ENCODE assay signal across 8 cellular contexts in the genomic region with DNA sequence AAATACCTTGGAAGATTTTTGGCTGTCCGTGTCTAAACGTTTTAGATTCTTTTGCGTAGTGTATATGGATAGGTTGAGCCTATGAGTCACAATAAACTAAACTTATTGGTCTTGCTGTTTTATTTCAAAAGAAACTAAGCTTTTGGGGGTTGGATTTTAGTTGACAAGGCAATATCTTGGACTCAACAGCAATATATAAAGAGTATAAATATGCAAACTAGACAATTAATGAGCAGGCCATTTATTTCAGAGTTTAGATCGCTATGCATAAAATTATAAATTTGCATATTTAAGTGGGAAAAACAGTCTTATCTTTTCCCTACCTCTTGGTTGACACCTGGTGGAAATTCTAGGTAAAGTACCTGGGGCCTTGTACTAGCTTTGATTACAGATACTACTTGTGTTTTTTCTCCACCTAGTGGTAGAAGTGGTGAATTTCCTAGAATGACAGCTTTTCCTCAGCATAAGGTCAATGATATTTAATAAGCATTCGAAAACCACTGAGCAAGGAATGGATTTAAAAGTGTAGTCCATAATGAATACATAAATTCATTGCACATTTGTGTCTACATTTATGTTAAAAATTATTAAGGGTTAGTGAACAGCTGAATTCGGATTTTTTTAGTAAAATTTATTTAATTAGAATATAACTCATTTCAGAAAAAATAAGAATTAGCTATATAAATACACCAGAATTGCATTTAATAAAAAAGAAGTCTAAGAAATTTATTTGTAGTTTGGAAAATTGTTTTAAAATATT. TPM values are rescaled to one million over a fixed set of nuclear protein-coding genes. Genes with fewer than 3 reads are reported as not detected.
DNase-seq lines count a peak whose midpoint lies in the region; ATAC-seq and TF ChIP-seq lines count a peak whose summit lies in the region.

No MANE protein-coding gene starts in this region.

- H3K4me3 ChIP-seq in H7 (ENCODE audit: insufficient read depth, low read depth, low read length) (no peak overlapping the region), NB4 (ENCODE audit: low read depth, low read length) (peak overlapping the region; percentile 88), subcutaneous abdominal adipose tissue (ENCODE audit: low read depth in 1 of 5, low read length in 5 of 5) (peak overlapping the region in 2 of 5 donors; percentile 76 to 81)

- H3K27ac ChIP-seq in subcutaneous abdominal adipose tissue (ENCODE audit: low read depth, low read length), result peak overlapping the region; percentile 89

- H3K9ac ChIP-seq in subcutaneous abdominal adipose tissue (ENCODE audit: low read length in 5 of 5), result peak overlapping the region in 4 of 5 donors; percentile 21 to 97 (median 56)

- H3K27me3 ChIP-seq in H7 (ENCODE audit: control insufficient read depth, insufficient read depth, low read length), result no peaks in the 10 kb centered on the region
- H3K27me3 ChIP-seq in subcutaneous abdominal adipose tissue (ENCODE audit: control insufficient read depth in 5 of 5, insufficient read depth in 4 of 5, low read length in 5 of 5), result no peaks in the 10 kb centered on the region

- H3K4me1 ChIP-seq in subcutaneous abdominal adipose tissue (ENCODE audit: control insufficient read depth in 5 of 5, insufficient read depth in 5 of 5, low read length in 5 of 5), result peaks cover 0 to 17% (median 15%) of the 10 kb centered on the region in 5 donors

- no peak for TF ChIP-seq POLR2A in NB4 (IDR thresholded peaks at IDR 0.05; ENCODE audit: extremely low read depth, insufficient read length)

- DNase-seq in activated CD8-positive, alpha-beta memory T cell treated with anti-CD3 and anti-CD28 coated beads, Interleukin-2, amount 50 U/mL, for 4 hours, result peak; percentile 22
- no peak for DNase-seq in activated CD8-positive, alpha-beta memory T cell treated with anti-CD3 and anti-CD28 coated beads, Interleukin-2, amount 50 U/mL, for 48 hours
- DNase-seq in H7 (peak; percentile 69), NB4 (ENCODE audit: low read depth) (peak; percentile 90), SIG-M5 (lab: John Stamatoyannopoulos, UW) (peak; percentile 66), cerebellar cortex (ENCODE audit: low spot score) (peak; percentile 96), left lobe of liver (ENCODE audit: low spot score) (no peak)

- ATAC-seq in left lobe of liver, result peak; percentile 46

- H3K9me3 ChIP-seq in subcutaneous abdominal adipose tissue (ENCODE audit: control insufficient read depth in 5 of 5, low read length in 5 of 5), result no peaks in the 10 kb centered on the region

- H3K36me3 ChIP-seq in H7 (replicated peaks; ENCODE audit: control insufficient read depth, insufficient read depth, low read length), result no peaks in the 10 kb centered on the region
- no peaks in the 10 kb centered on the region for H3K36me3 ChIP-seq in subcutaneous abdominal adipose tissue (ENCODE audit: control insufficient read depth in 5 of 5, insufficient read depth in 5 of 5, low read length in 5 of 5)

- TF ChIP-seq CTCF in NB4 (IDR thresholded peaks at IDR 0.05; ENCODE audit: low read depth, low read length), result peak; percentile 66

RNA-seq across cellular contexts. Expression of gene ARRDC3, which starts 1.7 kb away (rescaled TPM):
- total RNA-seq in H7 (2014; rRNA removed; shearing (Covaris generic)), result 21.3 and 23.7 TPM in 2 replicates
- 30.0 TPM for total RNA-seq in left lobe of liver

Comparison
In these comparisons a context has a peak if more than half of its experiments do, and no peak if none do; other contexts are left out.
1. DNase-seq: peak in activated CD8-positive, alpha-beta memory T cell treated with anti-CD3 and anti-CD28 coated beads, Interleukin-2, amount 50 U/mL, for 4 hours (single experiment), H7 (single experiment), NB4 (single experiment), SIG-M5 (single experiment) and cerebellar cortex (single experiment); none in activated CD8-positive, alpha-beta memory T cell treated with anti-CD3 and anti-CD28 coated beads, Interleukin-2, amount 50 U/mL, for 48 hours (single experiment) and left lobe of liver (single experiment).